ENCODE assay signal across 8 cellular contexts in genomic region chr16:7526736-7527135, GRCh38.
"Had no signal": no experiment of that assay in that cellular context is flagged by ENCODE, and none has a peak within 500 bp of the region (broad histone marks: within the 10 kb centered on the region; RNA-seq: fewer than 3 reads in every experiment).

No MANE protein-coding gene starts in this region.

- H3K4me3 Mint-ChIP-seq: GM23338, H9, HFFc6 had no signal

- H3K27ac ChIP-seq: GM23248 had no signal

- H2AFZ ChIP-seq: GM23248, GM23338 had no signal

- DNase-seq: GM23248, GOT3, H7, H9, HCEC 1CT, HFFc6 had no signal

- H3K27ac Mint-ChIP-seq: GM23338, H9, HFFc6 had no signal

- H3K9ac ChIP-seq: GM23248 had no signal

- H3K9me3 ChIP-seq: HAP-1 had no signal

- H3K4me1 ChIP-seq: HAP-1 had no signal

- H3K36me3 ChIP-seq: HAP-1 had no signal

- H3K4me2 ChIP-seq: GM23338 had no signal

- H3K4me1 Mint-ChIP-seq: GM23338, H9 had no signal

- H3K9me3 Mint-ChIP-seq: GM23338, H9 had no signal

- H3K4me3 ChIP-seq: GM23248, GM23338, HAP-1 had no signal
